Comparison of ENCODE assay signal across 2 cellular contexts in genomic region chr10:79255007-79255507, GRCh38.
TF ChIP-seq lines count a peak whose summit lies in the region.

No MANE protein-coding gene starts in this region.

TF ChIP-seq in HepG2, 621 proteins besides CTCF, POLR2A, EP300 and RAD21 (continued from another document):
- TF ChIP-seq ZNF513 (CRISPR knock-in tag; conservative IDR thresholded peaks at IDR 0.05) (no peak), AGO2 (optimal IDR thresholded peaks at IDR 0.05; ENCODE audit: low read depth, low read length) (peak; percentile 55), ZNF879 (CRISPR knock-in tag; IDR thresholded peaks at IDR 0.05) (no peak)

TF ChIP-seq in GM23338, 12 proteins besides CTCF, POLR2A, EP300 and RAD21:
- TF ChIP-seq ETS1 (IDR thresholded peaks at IDR 0.05) (no peak), ZNF331 (CRISPR knock-in tag; IDR thresholded peaks at IDR 0.05; ENCODE audit: low read depth) (no peak), REST (IDR thresholded peaks at IDR 0.05; ENCODE audit: unreplicated experiment) (no peak), EZH2 (IDR thresholded peaks at IDR 0.05; ENCODE audit: low read depth, unreplicated experiment) (no peak), POLR2AphosphoS5 (IDR thresholded peaks at IDR 0.05; ENCODE audit: low read depth) (no peak), ZNF462 (CRISPR knock-in tag; IDR thresholded peaks at IDR 0.05) (no peak), EZH2phosphoT487 (IDR thresholded peaks at IDR 0.05; ENCODE audit: unreplicated experiment) (no peak), JUNB (IDR thresholded peaks at IDR 0.05; ENCODE audit: unreplicated experiment) (no peak), NANOG (IDR thresholded peaks at IDR 0.05; ENCODE audit: borderline replicate concordance) (no peak), ZNF114 (CRISPR knock-in tag; IDR thresholded peaks at IDR 0.05) (no peak), STAT1 (IDR thresholded peaks at IDR 0.05; ENCODE audit: unreplicated experiment) (no peak), CREB1 (CRISPR knock-in tag; IDR thresholded peaks at IDR 0.05; ENCODE audit: low read depth) (no peak)
